32 cellular contexts compared by ENCODE assay signal in the genomic region with DNA sequence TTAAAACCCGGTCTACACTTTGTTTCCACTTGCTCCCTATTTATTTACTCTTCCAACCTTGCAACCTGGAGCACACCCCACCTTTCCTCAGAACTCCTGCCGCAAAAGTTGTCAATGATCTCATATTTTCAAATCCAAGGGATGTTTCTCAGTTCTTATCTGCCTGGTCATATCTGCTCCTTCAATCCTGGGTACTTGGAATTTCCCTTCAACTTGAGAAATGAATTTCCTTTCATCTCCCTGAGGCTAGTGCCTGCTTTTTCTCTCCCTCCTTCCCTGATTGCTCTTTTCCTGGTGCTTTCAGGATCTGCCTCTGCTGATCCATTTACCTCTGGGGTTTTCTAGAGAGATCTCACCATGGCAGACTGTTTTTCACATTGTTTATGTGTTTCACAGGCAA.
"Had no signal": no experiment of that assay in that cellular context is flagged by ENCODE, and none has a peak within 500 bp of the region (broad histone marks: within the 10 kb centered on the region; RNA-seq: fewer than 3 reads in every experiment).

No MANE protein-coding gene starts in this region.

- H3K36me3 ChIP-seq: brain microvascular endothelial cell, cardiac muscle cell, Peyer's patch, SJSA1 had no signal

- H3K4me3 ChIP-seq: cardiac muscle cell, Peyer's patch, SJSA1 had no signal

- H3K27ac ChIP-seq: brain microvascular endothelial cell, cardiac muscle cell, Peyer's patch, SJSA1 had no signal

- H3K27me3 ChIP-seq: brain microvascular endothelial cell, cardiac muscle cell, Peyer's patch had no signal

- DNase-seq: activated CD4-positive, alpha-beta memory T cell treated with anti-CD3 and anti-CD28 coated beads for 36 hours; activated CD4-positive, alpha-beta T cell treated with anti-CD3 and anti-CD28 coated beads for 36 hours; activated CD4-positive, alpha-beta T cell treated with anti-CD3 and anti-CD28 coated beads, Interleukin-2, amount 50 U/mL, for 1 hour; activated CD8-positive, alpha-beta memory T cell treated with anti-CD3 and anti-CD28 coated beads for 24 hours; activated CD8-positive, alpha-beta memory T cell treated with anti-CD3 and anti-CD28 coated beads, Interleukin-2, amount 10 ng/mL, durations not matched to agents 7 days and 5 days; activated CD8-positive, alpha-beta memory T cell treated with anti-CD3 and anti-CD28 coated beads, Interleukin-2, amount 50 U/mL, for 48 hours; activated effector memory CD4-positive, alpha-beta T cell treated with Interleukin-2 at 50 U/mL for 16 hours; activated naive CD4-positive, alpha-beta T cell treated with anti-CD3 and anti-CD28 coated beads, Interleukin-2, amount 10 ng/mL, durations not matched to agents 7 days and 5 days; activated naive CD8-positive, alpha-beta T cell treated with anti-CD3 and anti-CD28 coated beads, Interleukin-2, amount 50 U/mL, for 24 hours; activated T-cell treated with anti-CD3 and anti-CD28 coated beads, Interleukin-2, amount 50 U/mL, for 48 hours; amniotic stem cell; aorta; brain microvascular endothelial cell; Kasumi-1; KG1; MM.1S; NCI-H1092 treated with DMSO at 0.1 percent for 48 hours; NCI-H1417; NCI-H146; NCI-H187; NCI-H2029 treated with DMSO at 0.1 percent for 48 hours; NCI-H2171 treated with DMSO at 0.1 percent for 48 hours; NCI-H2227 treated with DMSO at 0.1 percent for 48 hours; NCI-H446 treated with DMSO at 0.1 percent for 48 hours; NCI-H524; PC-3; Peyer's patch; RPMI8226; SHP77 treated with DMSO at 0.1 percent for 48 hours; SK-N-SH had no signal

- H3K9me3 ChIP-seq: Peyer's patch, SK-N-SH had no signal

- H3K4me2 ChIP-seq: SK-N-SH had no signal

- H3K4me1 ChIP-seq: Peyer's patch, SJSA1 had no signal

- H3K9ac ChIP-seq: SK-N-SH had no signal
